In the genomic region with DNA sequence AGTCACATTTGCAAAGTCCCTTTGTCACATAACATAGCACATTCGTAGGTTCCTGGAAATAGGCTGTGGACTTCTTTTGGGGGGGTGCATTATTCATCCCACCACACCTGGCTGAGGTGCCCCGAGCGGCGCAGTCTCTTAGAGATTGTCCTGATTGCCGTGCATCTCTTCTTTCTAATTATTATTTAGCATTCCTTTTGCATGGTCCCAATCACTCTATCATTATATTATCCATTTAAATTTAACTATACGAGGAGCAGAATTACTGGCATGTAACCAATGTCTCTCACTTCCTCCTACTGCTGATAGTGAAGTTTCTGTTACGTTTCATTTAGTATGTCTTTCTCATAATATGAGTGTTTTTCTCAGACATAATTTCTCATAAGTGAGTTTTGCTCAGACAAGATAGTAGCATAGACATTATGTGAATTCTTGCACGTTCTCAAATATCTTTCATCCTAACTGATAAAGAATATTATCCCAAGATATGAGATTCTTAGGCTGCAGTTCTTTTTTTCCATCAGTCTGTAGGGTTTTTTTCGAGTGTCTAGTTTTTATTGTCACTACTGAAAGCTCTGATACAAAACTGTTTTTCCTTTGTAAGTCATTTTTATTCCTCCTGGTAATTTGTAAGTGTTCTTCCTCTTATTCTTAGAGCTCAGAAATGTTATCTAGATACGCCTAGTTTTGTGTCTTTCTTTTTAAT, we compare ENCODE assay signal across 17 cellular contexts.
DNase-seq lines count a peak whose midpoint lies in the region; ATAC-seq and TF ChIP-seq lines count a peak whose summit lies in the region.
"Had no signal": no experiment of that assay in that cellular context is flagged by ENCODE, and none has a peak within 500 bp of the region (broad histone marks: within the 10 kb centered on the region; RNA-seq: fewer than 3 reads in every experiment).

No MANE protein-coding gene starts in this region.

- no peaks in the 10 kb centered on the region for H3K36me3 ChIP-seq in mesenchymal stem cell (ENCODE audit: control insufficient read depth in 1 of 2, insufficient read depth in 2 of 2, low read depth in 1 of 2, low read length in 2 of 2)
- no peaks in the 10 kb centered on the region for H3K36me3 ChIP-seq in trophoblast cell (ENCODE audit: control insufficient read depth in 1 of 2, insufficient read depth in 2 of 2, low read length in 2 of 2)
- H3K36me3 ChIP-seq: ovary had no signal

- H3K4ac ChIP-seq in mesenchymal stem cell (ENCODE audit: low read depth in 1 of 2, low read length in 2 of 2) (no peak overlapping the region), trophoblast cell (ENCODE audit: low read depth, low read length) (no peak overlapping the region)

- CTCF ChIA-PET in GM10248 (lab: Yijun Ruan, JAX) = no interaction called here

- H3K4me2 ChIP-seq in mesenchymal stem cell (ENCODE audit: low read length, poor library complexity, severe bottlenecking) (no peak overlapping the region), trophoblast cell (ENCODE audit: low read length) (no peak overlapping the region)
- H3K4me2 ChIP-seq: A549 had no signal

- H3K14ac ChIP-seq in mesenchymal stem cell (ENCODE audit: low read length in 2 of 2) (no peak overlapping the region), trophoblast cell (ENCODE audit: low read length) (no peak overlapping the region)

- no peak overlapping the region for H3K18ac ChIP-seq in mesenchymal stem cell (ENCODE audit: low read depth in 1 of 2, low read length in 2 of 2)
- H3K18ac ChIP-seq in trophoblast cell (ENCODE audit: low read length) = no peak overlapping the region

- 87% methylated on average over 6 of the region's 10 CpGs for WGBS in mesenchymal stem cell
- no CpG with 5 or more reads among the region's 10 CpGs for WGBS in trophoblast cell (ENCODE audit: extremely low coverage, insufficient coverage, insufficient read length)

- H2BK5ac ChIP-seq in mesenchymal stem cell (ENCODE audit: low read depth, low read length, poor library complexity, severe bottlenecking) (no peak overlapping the region), trophoblast cell (ENCODE audit: low read depth, low read length, poor library complexity) (no peak overlapping the region)

- H2AFZ ChIP-seq in mesenchymal stem cell (ENCODE audit: low read depth, low read length) (no peak overlapping the region), trophoblast cell (ENCODE audit: insufficient read depth, low read length, poor library complexity) (no peak overlapping the region)

- H3K9me3 ChIP-seq in mesenchymal stem cell (ENCODE audit: control insufficient read depth, low read length) (no peaks in the 10 kb centered on the region), trophoblast cell (ENCODE audit: insufficient read depth, low read depth, low read length) (no peaks in the 10 kb centered on the region)
- H3K9me3 ChIP-seq: A549, ovary had no signal

- H2AK5ac ChIP-seq in mesenchymal stem cell (ENCODE audit: low read length, severe bottlenecking) (no peak overlapping the region), trophoblast cell (ENCODE audit: low read length) (no peak overlapping the region)

- POLR2A ChIA-PET in GM10248 (lab: Yijun Ruan, JAX) = no interaction called here

- no peak overlapping the region for H2BK15ac ChIP-seq in mesenchymal stem cell (ENCODE audit: low read depth, poor library complexity, severe bottlenecking)

- peak; percentile 61 for ATAC-seq in GM19324 (IDR thresholded peaks at IDR 0.05; ENCODE audit: low FRiP score, unreplicated experiment)
- ATAC-seq in HG02571 (IDR thresholded peaks at IDR 0.05; ENCODE audit: unreplicated experiment) = peak; percentile 59
- ATAC-seq in HG03175 (IDR thresholded peaks at IDR 0.05; ENCODE audit: unreplicated experiment) = peak; percentile 88
- ATAC-seq: A549; activated CD4-positive, alpha-beta T cell treated with anti-CD3 and anti-CD28 coated beads for 36 hours; stimulated activated naive CD8-positive, alpha-beta T cell treated with anti-CD3 and anti-CD28 coated beads, Interleukin-15, amount 100 ng/mL, for 72 hours had no signal

- H3K4me3 ChIP-seq in mesenchymal stem cell (ENCODE audit: insufficient read depth in 1 of 2, low read depth in 1 of 2, low read length in 2 of 2) = no peak overlapping the region
- H3K4me3 ChIP-seq in trophoblast cell (ENCODE audit: low read depth, low read length) = no peak overlapping the region
- H3K4me3 ChIP-seq: A549, ovary had no signal

- no peak for TF ChIP-seq CTCF in GM10248 (IDR thresholded peaks at IDR 0.05; ENCODE audit: control extremely low read depth, extremely low read depth, low read depth, missing control alignments)

- DNase-seq in GM10248 (ENCODE audit: extremely low spot score) = peak; percentile 18
- no peak for DNase-seq in mucosa of gallbladder (ENCODE audit: low spot score)
- no peak for DNase-seq in activated CD8-positive, alpha-beta memory T cell treated with anti-CD3 and anti-CD28 coated beads, Interleukin-2, amount 50 U/mL, for 4 hours
- DNase-seq in mesenchymal stem cell = no peak
- DNase-seq in trophoblast cell = no peak
- DNase-seq: activated CD4-positive, alpha-beta T cell treated with anti-CD3 and anti-CD28 coated beads for 36 hours; activated effector memory CD4-positive, alpha-beta T cell treated with Interleukin-2 at 50 U/mL for 16 hours; mammary epithelial cell; NCI-H1105; NCI-H82; ovary; stimulated activated CD4-positive, alpha-beta T cell treated with anti-CD3 and anti-CD28 coated beads, Interleukin-2, amount 100 ng/mL, for 48 hours; stimulated activated naive CD8-positive, alpha-beta T cell treated with anti-CD3 and anti-CD28 coated beads, Interleukin-15, amount 100 ng/mL, for 72 hours had no signal

- H4K91ac ChIP-seq in mesenchymal stem cell (ENCODE audit: low read length) (no peak overlapping the region), trophoblast cell (ENCODE audit: low read depth, low read length) (no peak overlapping the region)

- H3K9ac ChIP-seq in mesenchymal stem cell (ENCODE audit: low read length) (no peak overlapping the region), trophoblast cell (ENCODE audit: low read length) (no peak overlapping the region)

- H3K23ac ChIP-seq in mesenchymal stem cell (ENCODE audit: low read length in 2 of 2) = no peak overlapping the region
- no peak overlapping the region for H3K23ac ChIP-seq in trophoblast cell (ENCODE audit: low read length)

- no peaks in the 10 kb centered on the region for H3K79me2 ChIP-seq in trophoblast cell (ENCODE audit: control insufficient read depth, insufficient read depth, low read length, poor library complexity)

- H4K12ac ChIP-seq in trophoblast cell (ENCODE audit: low read depth, low read length) = no peak overlapping the region

- H2BK120ac ChIP-seq in mesenchymal stem cell (ENCODE audit: low read depth, low read length) (no peak overlapping the region), trophoblast cell (ENCODE audit: insufficient read depth, low read length, poor library complexity) (no peak overlapping the region)

- no peak overlapping the region for H3K27ac ChIP-seq in mesenchymal stem cell (ENCODE audit: low read length, poor library complexity, severe bottlenecking)
- no peak overlapping the region for H3K27ac ChIP-seq in trophoblast cell (ENCODE audit: low read depth, low read length)
- H3K27ac ChIP-seq: A549, ovary had no signal

- no peaks in the 10 kb centered on the region for H3K79me1 ChIP-seq in mesenchymal stem cell (replicated peaks; ENCODE audit: low read length, poor library complexity, severe bottlenecking)
- no peaks in the 10 kb centered on the region for H3K79me1 ChIP-seq in trophoblast cell (ENCODE audit: low read length)

- H3K4me1 ChIP-seq in mesenchymal stem cell (ENCODE audit: control insufficient read depth, insufficient read depth, low read depth, low read length) (no peaks in the 10 kb centered on the region), trophoblast cell (ENCODE audit: control insufficient read depth in 1 of 2, insufficient read depth in 2 of 2, low read length in 2 of 2) (no peaks in the 10 kb centered on the region)
- H3K4me1 ChIP-seq: A549 had no signal

- H4K8ac ChIP-seq in mesenchymal stem cell (ENCODE audit: low read length) (no peak overlapping the region), trophoblast cell (ENCODE audit: low read depth, low read length) (no peak overlapping the region)

- H2BK12ac ChIP-seq in mesenchymal stem cell (ENCODE audit: low read length in 2 of 2) (no peak overlapping the region), trophoblast cell (ENCODE audit: low read length) (no peak overlapping the region)

- H3K27me3 ChIP-seq in mesenchymal stem cell (ENCODE audit: control insufficient read depth in 1 of 2, insufficient read depth in 1 of 2, low read length in 2 of 2) = no peaks in the 10 kb centered on the region
- no peaks in the 10 kb centered on the region for H3K27me3 ChIP-seq in trophoblast cell (ENCODE audit: insufficient read depth, low read length)
- H3K27me3 ChIP-seq: ovary had no signal
